Comparison of ENCODE assay signal across 13 cellular contexts in the genomic region with DNA sequence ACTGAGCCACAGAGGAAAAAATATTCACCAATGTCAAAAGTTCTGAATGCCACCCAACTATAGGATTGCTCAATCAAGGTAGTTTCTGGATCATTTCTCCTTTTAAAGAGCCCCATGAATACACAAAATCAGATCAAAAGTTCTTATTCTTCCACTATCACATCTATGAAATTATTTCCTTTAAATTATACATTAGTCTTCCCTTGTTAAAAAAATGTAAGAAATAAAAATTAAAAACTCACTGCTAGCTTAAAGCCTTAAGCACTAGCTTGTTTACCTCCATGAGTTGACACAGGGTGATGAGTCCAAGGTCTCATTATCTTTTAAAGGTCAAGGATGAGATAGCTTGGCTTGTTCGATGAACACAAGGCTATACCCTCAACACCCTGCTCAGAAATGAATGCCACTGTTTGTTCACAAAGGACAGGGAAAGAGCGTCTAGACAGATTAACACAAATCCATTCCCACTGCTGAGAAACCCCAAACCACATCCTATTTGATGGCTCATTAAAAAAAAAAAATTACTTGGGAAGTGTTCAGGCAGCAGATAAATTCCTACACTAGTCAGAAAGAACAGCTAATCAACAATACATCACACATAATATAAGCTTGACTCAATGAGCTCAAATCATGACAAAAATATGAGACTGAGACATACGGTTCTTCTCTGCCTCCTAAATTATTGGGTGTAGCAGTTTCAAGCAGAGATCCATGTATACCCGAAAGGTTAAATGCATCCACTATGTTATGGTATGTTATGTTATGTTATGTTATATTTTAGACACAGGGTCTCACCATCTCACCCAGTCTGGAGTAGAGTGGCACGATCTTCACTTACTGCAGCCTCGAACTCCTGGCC.
DNase-seq lines count a peak whose midpoint lies in the region; FAIRE-seq and TF ChIP-seq lines count a peak whose summit lies in the region.
"Had no signal": no experiment of that assay in that cellular context is flagged by ENCODE, and none has a peak within 500 bp of the region (broad histone marks: within the 10 kb centered on the region; RNA-seq: fewer than 3 reads in every experiment).

No MANE protein-coding gene starts in this region.

- H3K9me3 Mint-ChIP-seq in MCF 10A (ENCODE audit: unreplicated experiment), result no peaks in the 10 kb centered on the region
- H3K9me3 Mint-ChIP-seq: activated T-cell treated with anti-CD3 and anti-CD28 coated beads, Interleukin-2, amount 50 U/mL, for 72 hours had no signal

- FAIRE-seq in urothelium cell line (lab: Jason Lieb, UNC), result peak; percentile 80
- no peak for FAIRE-seq in frontal cortex (lab: Jason Lieb, UNC)

- H3K4me1 ChIP-seq in breast epithelium (no peaks in the 10 kb centered on the region), adipocyte (ENCODE audit: control insufficient read depth, insufficient read depth, low read length) (peaks cover 45% of the 10 kb centered on the region), hepatocyte (ENCODE audit: insufficient read depth) (peaks cover 4% of the 10 kb centered on the region)

- H3K36me3 ChIP-seq in breast epithelium (no peaks in the 10 kb centered on the region), adipocyte (ENCODE audit: control insufficient read depth, insufficient read depth, low read length, severe bottlenecking) (no peaks in the 10 kb centered on the region), hepatocyte (replicated peaks; ENCODE audit: insufficient read depth, low read depth) (no peaks in the 10 kb centered on the region)
- H3K36me3 ChIP-seq: heart right ventricle had no signal

- no peak overlapping the region for H2AFZ ChIP-seq in hepatocyte

- H3K4me2 ChIP-seq in hepatocyte, result no peak overlapping the region

- no peaks in the 10 kb centered on the region for H3K9me2 ChIP-seq in hepatocyte (replicated peaks; ENCODE audit: insufficient read depth)

- no peak for TF ChIP-seq CTCF in MCF 10A (IDR thresholded peaks at IDR 0.05; ENCODE audit: unreplicated experiment)
- no peak for TF ChIP-seq CTCF in breast epithelium (IDR thresholded peaks at IDR 0.05)
- TF ChIP-seq CTCF in hepatocyte (IDR thresholded peaks at IDR 0.05; ENCODE audit: poor library complexity), result no peak

- TF ChIP-seq POLR2A in breast epithelium (IDR thresholded peaks at IDR 0.05), result no peak

- POLR2A ChIA-PET in MCF 10A (lab: Yijun Ruan, JAX), result interaction anchor here (1.0 to 3.9 kb wide), 8 partner anchors 9 to 133 kb away, joined by 3 to 34 read pairs (median 6); no protein-coding TSS in a partner anchor

- H3K4me3 ChIP-seq in breast epithelium (no peak overlapping the region), adipocyte (ENCODE audit: low read length) (peak overlapping the region; percentile 15), hepatocyte (no peak overlapping the region)
- H3K4me3 ChIP-seq: heart right ventricle had no signal

- H3K4me3 Mint-ChIP-seq in MCF 10A (ENCODE audit: unreplicated experiment), result peak overlapping the region; percentile 19
- H3K4me3 Mint-ChIP-seq: activated T-cell treated with anti-CD3 and anti-CD28 coated beads, Interleukin-2, amount 50 U/mL, for 72 hours had no signal

- H3K36me3 Mint-ChIP-seq in MCF 10A (ENCODE audit: insufficient read depth, unreplicated experiment), result no peaks in the 10 kb centered on the region

- H3K27ac Mint-ChIP-seq in MCF 10A (ENCODE audit: low read depth, unreplicated experiment), result peak overlapping the region; percentile 91
- H3K27ac Mint-ChIP-seq: activated T-cell treated with anti-CD3 and anti-CD28 coated beads, Interleukin-2, amount 50 U/mL, for 72 hours had no signal

- H3K27me3 ChIP-seq in breast epithelium, result no peaks in the 10 kb centered on the region
- H3K27me3 ChIP-seq in adipocyte (replicated peaks; ENCODE audit: control insufficient read depth, insufficient read depth, low read length), result no peaks in the 10 kb centered on the region
- no peaks in the 10 kb centered on the region for H3K27me3 ChIP-seq in hepatocyte
- H3K27me3 ChIP-seq: heart right ventricle had no signal

- peaks cover 34% of the 10 kb centered on the region for H3K4me1 Mint-ChIP-seq in MCF 10A (ENCODE audit: insufficient read depth, unreplicated experiment)

- DNase-seq in MCF 10A (ENCODE audit: unreplicated experiment) (no peak), breast epithelium (ENCODE audit: low spot score in 2 of 2) (no peak), adipocyte (ENCODE audit: low read depth) (peak; percentile 37), hepatocyte (ENCODE audit: low spot score) (no peak), urothelium cell line (ENCODE audit: low spot score) (peak; percentile 71), frontal cortex (ENCODE audit: low spot score in 2 of 2) (no peak), SHP77 (lab: John Stamatoyannopoulos, UW) (no peak)
- DNase-seq in activated CD4-positive, CD25-positive, alpha-beta regulatory T cell (lab: John Stamatoyannopoulos, UW), result no peak
- DNase-seq: activated T-cell treated with anti-CD3 and anti-CD28 coated beads, Interleukin-2, amount 50 U/mL, for 72 hours; cerebellar nuclear complex; heart right ventricle; NCI-H1694 had no signal

- H4K20me1 ChIP-seq in hepatocyte (ENCODE audit: insufficient read depth, poor library complexity, severe bottlenecking), result no peaks in the 10 kb centered on the region

- CTCF ChIA-PET in MCF 10A (lab: Yijun Ruan, JAX), result interaction anchor here (0.6 to 3.6 kb wide), 11 partner anchors 8 to 554 kb away, joined by 3 to 20 read pairs (median 5); no protein-coding TSS in a partner anchor

- H3K9me3 ChIP-seq in breast epithelium (no peaks in the 10 kb centered on the region), adipocyte (ENCODE audit: control insufficient read depth, low read length) (no peaks in the 10 kb centered on the region), hepatocyte (ENCODE audit: low read depth) (no peaks in the 10 kb centered on the region)
- H3K9me3 ChIP-seq: heart right ventricle had no signal

- H3K79me2 ChIP-seq in hepatocyte, result peaks cover 3% of the 10 kb centered on the region

- peak overlapping the region; percentile 61 for H3K9ac ChIP-seq in adipocyte (ENCODE audit: low read length)

- no peak overlapping the region for H3K27ac ChIP-seq in breast epithelium
- peak overlapping the region; percentile 4 for H3K27ac ChIP-seq in hepatocyte
- H3K27ac ChIP-seq: VCaP had no signal

- WGBS in hepatocyte (ENCODE audit: low lambda C conversion rate, missing lambda C conversion rate), result 76% methylated on average over 6 of the region's 6 CpGs

- intact Hi-C loops in MCF 10A (cut with micrococcal nuclease) (no loop called here), breast epithelium (cut with DNase I; ENCODE audit: low total_unique reads) (no loop called here)

- H3K27me3 Mint-ChIP-seq in MCF 10A (ENCODE audit: insufficient read depth, unreplicated experiment), result no peaks in the 10 kb centered on the region

- BruUV-seq in MCF 10A (replicated peaks; lab: Mats Ljungman, UMichigan), result TSS peak; percentile 57

Comparison
In these comparisons a context has a peak if more than half of its experiments do, and no peak if none do; other contexts are left out.
1. DNase-seq: peak in adipocyte (single experiment) and urothelium cell line (single experiment); none in MCF 10A (single experiment), breast epithelium (0 of 2), hepatocyte (single experiment), frontal cortex (0 of 2), SHP77 (0 of 2) and activated CD4-positive, CD25-positive, alpha-beta regulatory T cell (0 of 4).